25 cellular contexts compared by ENCODE assay signal in the genomic region with DNA sequence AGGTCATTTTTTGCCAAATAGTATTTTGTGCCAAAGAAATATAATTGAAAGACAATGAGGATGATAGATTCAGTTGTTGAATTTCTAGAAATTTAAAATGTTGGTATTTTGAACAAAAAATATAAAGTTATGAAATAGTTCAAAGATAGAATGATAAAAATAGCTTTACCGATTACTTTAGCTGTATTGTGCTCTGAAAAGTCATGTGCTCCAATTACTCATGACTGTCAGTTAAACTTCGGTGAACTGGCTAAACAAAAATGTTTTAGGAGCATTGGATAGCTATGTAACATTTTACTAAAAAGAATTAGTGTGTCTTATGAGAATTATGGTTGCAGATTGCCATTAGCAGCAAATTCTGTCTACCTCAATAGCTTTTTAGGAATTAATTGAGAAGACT.
"Had no signal": no experiment of that assay in that cellular context is flagged by ENCODE, and none has a peak within 500 bp of the region (broad histone marks: within the 10 kb centered on the region; RNA-seq: fewer than 3 reads in every experiment).

No MANE protein-coding gene starts in this region.

- H3K27ac ChIP-seq: breast epithelium, Peyer's patch, RWPE1, SJCRH30 had no signal

- H3K36me3 ChIP-seq: breast epithelium, Peyer's patch, SJCRH30 had no signal

- ATAC-seq: activated CD8-positive, alpha-beta T cell treated with anti-CD3 and anti-CD28 coated beads, Interleukin-2, amount 10 ng/mL, durations not matched to agents 7 days and 5 days; SK-N-SH treated with all-trans-retinoic acid at 6 μM for 48 hours; WTC11 had no signal

- H3K4me3 ChIP-seq: breast epithelium, Peyer's patch, SJCRH30 had no signal

- H3K9me3 ChIP-seq: Peyer's patch, SJCRH30 had no signal

- H3K4me1 ChIP-seq: breast epithelium, Peyer's patch, SJCRH30 had no signal

- DNase-seq: activated CD4-positive, alpha-beta T cell treated with anti-CD3 and anti-CD28 coated beads for 48 hours; activated CD4-positive, alpha-beta T cell treated with anti-CD3 and anti-CD28 coated beads, Interleukin-2, amount 50 U/mL, for 4 hours; activated CD4-positive, CD25-positive, alpha-beta regulatory T cell treated with anti-CD3 and anti-CD28 coated beads, Interleukin-2, amount 50 U/mL, for 72 hours; activated CD8-positive, alpha-beta memory T cell treated with anti-CD3 and anti-CD28 coated beads, Interleukin-2, amount 50 U/mL, for 48 hours; activated CD8-positive, alpha-beta T cell treated with anti-CD3 and anti-CD28 coated beads, Interleukin-2, amount 10 ng/mL, durations not matched to agents 7 days and 5 days; activated naive CD4-positive, alpha-beta T cell treated with anti-CD3 and anti-CD28 coated beads, Interleukin-2, amount 50 U/mL, for 16 hours; activated naive CD8-positive, alpha-beta T cell treated with anti-CD3 and anti-CD28 coated beads, Interleukin-2, amount 10 ng/mL, durations not matched to agents 7 days and 5 days; activated T-cell treated with anti-CD3 and anti-CD28 coated beads, Interleukin-2, amount 50 U/mL, for 1 hour; aorta; KG1; NCI-H1048; NCI-H146; NCI-H1930; NCI-H2107; NCI-H2171 treated with DMSO at 0.1 percent for 48 hours; NCI-H226; NCI-H526 treated with DMSO at 0.1 percent for 48 hours; NCI-H82; Peyer's patch; Right ventricle myocardium superior; SJCRH30 had no signal

- H3K27me3 ChIP-seq: breast epithelium, Peyer's patch, SJCRH30 had no signal
